8 cellular contexts compared by ENCODE assay signal in the genomic region with DNA sequence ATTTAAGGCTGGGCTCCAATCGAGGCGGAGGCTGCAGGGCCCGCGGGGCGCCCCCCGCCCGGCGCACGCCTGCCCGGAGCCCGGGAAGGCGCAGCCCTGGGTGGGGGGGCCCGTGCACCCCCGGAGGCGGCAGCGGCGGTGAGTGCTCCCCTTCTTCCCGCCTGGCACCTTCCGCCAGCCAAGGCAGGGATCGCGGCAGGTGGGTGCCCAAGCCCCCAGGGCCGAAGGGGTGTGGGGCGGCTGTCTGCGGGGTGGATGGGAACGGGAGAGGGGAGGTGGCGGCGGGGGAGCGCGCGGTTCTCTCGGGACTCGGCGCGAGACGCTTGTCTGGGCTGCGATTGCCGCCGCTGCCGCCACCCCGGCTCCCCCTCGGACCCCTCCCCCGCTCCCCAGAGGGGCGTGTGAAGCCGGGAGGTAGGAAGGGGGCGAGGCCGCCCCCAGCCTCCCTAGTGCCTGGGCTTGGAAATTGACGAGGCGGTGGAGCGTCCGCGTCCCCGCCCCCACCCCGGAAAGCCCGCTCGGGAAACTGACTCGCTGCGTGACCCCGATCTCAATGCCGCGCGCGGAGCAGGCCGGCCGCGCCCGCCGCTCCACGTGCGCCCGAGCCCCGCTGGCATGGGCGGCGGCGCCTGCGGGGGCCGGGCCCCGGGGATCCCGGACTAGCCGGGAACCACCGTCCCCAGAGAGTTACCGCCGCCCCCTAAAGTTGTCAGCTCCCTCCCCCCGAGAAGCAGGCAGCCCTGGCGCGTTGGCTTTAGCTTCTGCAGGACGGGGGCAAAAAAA.
DNase-seq lines count a peak whose midpoint lies in the region; ATAC-seq and TF ChIP-seq lines count a peak whose summit lies in the region.

No MANE protein-coding gene starts in this region.

- no peak for TF ChIP-seq POLR2A in adrenal gland (IDR thresholded peaks at IDR 0.05)

- peak overlapping the region; percentile 74 for H3K4me3 Mint-ChIP-seq in stimulated activated effector memory CD8-positive, alpha-beta T cell treated with anti-CD3 and anti-CD28 coated beads, Interleukin-12 subunit alpha, Interleukin-12 subunit beta, amount 100 ng/mL, for 72 hours

- H3K4me1 Mint-ChIP-seq in stimulated activated effector memory CD8-positive, alpha-beta T cell treated with anti-CD3 and anti-CD28 coated beads, Interleukin-12 subunit alpha, Interleukin-12 subunit beta, amount 100 ng/mL, for 72 hours = peaks cover 18% of the 10 kb centered on the region

- H3K27ac ChIP-seq in KMS-11 (peak overlapping the region; percentile 81), adrenal gland (peak overlapping the region; percentile 46 to 95 (median 81))

- H3K9ac ChIP-seq in KMS-11 = peak overlapping the region; percentile 91

- ATAC-seq in GM21576 (IDR thresholded peaks at IDR 0.05; ENCODE audit: unreplicated experiment) (peak; percentile 24), GM18517 (IDR thresholded peaks at IDR 0.05; ENCODE audit: unreplicated experiment) (no peak)
- peak; percentile 37 for ATAC-seq in stimulated activated effector memory CD8-positive, alpha-beta T cell treated with anti-CD3 and anti-CD28 coated beads, Interleukin-12 subunit alpha, Interleukin-12 subunit beta, amount 100 ng/mL, for 72 hours

- H4K20me1 ChIP-seq in KMS-11 (ENCODE audit: insufficient read depth) = no peaks in the 10 kb centered on the region

- WGBS in adrenal gland, 4 donors = 0 to 1% (median 1%) methylated on average over 8 to 86 of the region's 86 CpGs

- peaks cover 55% of the 10 kb centered on the region for H3K79me2 ChIP-seq in KMS-11 (ENCODE audit: insufficient read depth, low read depth)

- DNase-seq in adrenal gland (peak in 6 of 7 donors; percentile 33 to 58 (median 52)), SW480 (ENCODE audit: low spot score) (no peak)
- DNase-seq in stimulated activated effector memory CD8-positive, alpha-beta T cell treated with anti-CD3 and anti-CD28 coated beads, Interleukin-12 subunit alpha, Interleukin-12 subunit beta, amount 100 ng/mL, for 72 hours (ENCODE audit: low spot score in 2 of 2) = no peak

- H2AFZ ChIP-seq in KMS-11 (ENCODE audit: low read depth) = peak overlapping the region; percentile 74

- no peak for TF ChIP-seq CTCF in KMS-11 (conservative IDR thresholded peaks at IDR 0.05; ENCODE audit: low read depth, low read length)
- TF ChIP-seq CTCF in adrenal gland (IDR thresholded peaks at IDR 0.05) = no peak

- no peaks in the 10 kb centered on the region for H3K36me3 Mint-ChIP-seq in stimulated activated effector memory CD8-positive, alpha-beta T cell treated with anti-CD3 and anti-CD28 coated beads, Interleukin-12 subunit alpha, Interleukin-12 subunit beta, amount 100 ng/mL, for 72 hours

- H3K4me1 ChIP-seq in KMS-11 (ENCODE audit: low read depth, poor library complexity, severe bottlenecking) (peaks cover 29% of the 10 kb centered on the region), adrenal gland (replicated peaks in 1 of 2) (peaks cover 25 to 43% of the 10 kb centered on the region in 2 donors)

- H3K9me3 ChIP-seq in adrenal gland (replicated peaks in 1 of 3) (no peaks in the 10 kb centered on the region), iPS-18c (ENCODE audit: control insufficient read depth, insufficient read depth, low read length) (peaks cover 2% of the 10 kb centered on the region)

- H3K27ac Mint-ChIP-seq in stimulated activated effector memory CD8-positive, alpha-beta T cell treated with anti-CD3 and anti-CD28 coated beads, Interleukin-12 subunit alpha, Interleukin-12 subunit beta, amount 100 ng/mL, for 72 hours = no peak overlapping the region

- H3K36me3 ChIP-seq in KMS-11 (ENCODE audit: insufficient read depth) (no peaks in the 10 kb centered on the region), adrenal gland (replicated peaks in 1 of 2) (no peaks in the 10 kb centered on the region)

- H3K9me3 Mint-ChIP-seq in stimulated activated effector memory CD8-positive, alpha-beta T cell treated with anti-CD3 and anti-CD28 coated beads, Interleukin-12 subunit alpha, Interleukin-12 subunit beta, amount 100 ng/mL, for 72 hours = no peaks in the 10 kb centered on the region

- intact Hi-C loops in adrenal gland (cut with DNase I) = loop anchor here (5.0 to 10.0 kb wide), 3 partner anchors 222 to 380 kb away; a partner anchor contains a TSS

- H3K4me3 ChIP-seq in GM08714 (ENCODE audit: low read length) (peak overlapping the region; percentile 91), KMS-11 (IDR thresholded peaks at IDR 0.05; ENCODE audit: insufficient read depth, low read depth, low read length) (peak overlapping the region; percentile 2), adrenal gland (peak overlapping the region; percentile 83 to 100 (median 92)), iPS-18c (ENCODE audit: insufficient read depth, low read depth, low read length) (peak overlapping the region; percentile 79)

- H3K27me3 ChIP-seq in KMS-11 (ENCODE audit: insufficient read depth, low read depth) (no peaks in the 10 kb centered on the region), adrenal gland (no peaks in the 10 kb centered on the region)

- peak overlapping the region; percentile 85 for H3K4me2 ChIP-seq in KMS-11

Comparison
In these comparisons a context has a peak if more than half of its experiments do, and no peak if none do; other contexts are left out.
1. H3K4me3 ChIP-seq: peak in every context shown above with its lines; median percentile 92 in adrenal gland; 91 in GM08714; 79 in iPS-18c; 2 in KMS-11.
2. DNase-seq: peak in adrenal gland (6 of 7); none in stimulated activated effector memory CD8-positive, alpha-beta T cell treated with anti-CD3 and anti-CD28 coated beads, Interleukin-12 subunit alpha, Interleukin-12 subunit beta, amount 100 ng/mL, for 72 hours (0 of 2) and SW480 (single experiment).